In the genomic region with DNA sequence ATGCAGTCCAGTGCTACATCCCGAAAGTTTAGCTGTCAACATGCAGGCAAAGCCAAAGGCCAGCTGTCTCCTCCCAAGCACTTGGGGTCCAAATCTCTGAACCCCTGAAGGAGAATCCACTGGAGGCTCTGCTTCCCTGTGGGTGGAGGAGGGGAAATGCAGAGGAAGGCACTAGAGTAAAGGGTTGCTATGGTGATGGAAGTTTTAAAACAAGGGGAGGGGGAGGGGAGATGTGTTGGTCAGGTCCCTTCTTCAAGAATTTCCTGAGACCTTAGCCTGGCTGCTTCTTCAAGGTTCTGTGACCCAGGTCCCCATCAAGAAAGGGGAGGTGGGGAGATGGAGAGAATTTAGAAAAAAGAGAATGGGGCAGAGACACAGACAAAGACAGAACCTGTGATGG, we compare ENCODE assay signal across 1 cellular context.
TF ChIP-seq lines count a peak whose summit lies in the region.

No MANE protein-coding gene starts in this region.

TF ChIP-seq in WTC11, 78 proteins besides CTCF, POLR2A, EP300 and RAD21:
- TF ChIP-seq, protein P1, sequence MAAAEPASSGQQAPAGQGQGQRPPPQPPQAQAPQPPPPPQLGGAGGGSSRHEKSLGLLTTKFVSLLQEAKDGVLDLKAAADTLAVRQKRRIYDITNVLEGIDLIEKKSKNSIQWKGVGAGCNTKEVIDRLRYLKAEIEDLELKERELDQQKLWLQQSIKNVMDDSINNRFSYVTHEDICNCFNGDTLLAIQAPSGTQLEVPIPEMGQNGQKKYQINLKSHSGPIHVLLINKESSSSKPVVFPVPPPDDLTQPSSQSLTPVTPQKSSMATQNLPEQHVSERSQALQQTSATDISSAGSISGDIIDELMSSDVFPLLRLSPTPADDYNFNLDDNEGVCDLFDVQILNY (CRISPR knock-in tag; IDR thresholded peaks at IDR 0.05), result no peak
- TF ChIP-seq ETV6 (CRISPR knock-in tag; IDR thresholded peaks at IDR 0.05) (no peak), ZNF219 (CRISPR knock-in tag; IDR thresholded peaks at IDR 0.05; ENCODE audit: borderline replicate concordance) (no peak), MXD4 (CRISPR knock-in tag; IDR thresholded peaks at IDR 0.05; ENCODE audit: borderline replicate concordance) (no peak), TP53 (CRISPR knock-in tag; IDR thresholded peaks at IDR 0.05) (no peak)
- TF ChIP-seq, protein P2, sequence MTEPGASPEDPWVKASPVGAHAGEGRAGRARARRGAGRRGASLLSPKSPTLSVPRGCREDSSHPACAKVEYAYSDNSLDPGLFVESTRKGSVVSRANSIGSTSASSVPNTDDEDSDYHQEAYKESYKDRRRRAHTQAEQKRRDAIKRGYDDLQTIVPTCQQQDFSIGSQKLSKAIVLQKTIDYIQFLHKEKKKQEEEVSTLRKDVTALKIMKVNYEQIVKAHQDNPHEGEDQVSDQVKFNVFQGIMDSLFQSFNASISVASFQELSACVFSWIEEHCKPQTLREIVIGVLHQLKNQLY (CRISPR knock-in tag; IDR thresholded peaks at IDR 0.05), result no peak
